In the genomic region with DNA sequence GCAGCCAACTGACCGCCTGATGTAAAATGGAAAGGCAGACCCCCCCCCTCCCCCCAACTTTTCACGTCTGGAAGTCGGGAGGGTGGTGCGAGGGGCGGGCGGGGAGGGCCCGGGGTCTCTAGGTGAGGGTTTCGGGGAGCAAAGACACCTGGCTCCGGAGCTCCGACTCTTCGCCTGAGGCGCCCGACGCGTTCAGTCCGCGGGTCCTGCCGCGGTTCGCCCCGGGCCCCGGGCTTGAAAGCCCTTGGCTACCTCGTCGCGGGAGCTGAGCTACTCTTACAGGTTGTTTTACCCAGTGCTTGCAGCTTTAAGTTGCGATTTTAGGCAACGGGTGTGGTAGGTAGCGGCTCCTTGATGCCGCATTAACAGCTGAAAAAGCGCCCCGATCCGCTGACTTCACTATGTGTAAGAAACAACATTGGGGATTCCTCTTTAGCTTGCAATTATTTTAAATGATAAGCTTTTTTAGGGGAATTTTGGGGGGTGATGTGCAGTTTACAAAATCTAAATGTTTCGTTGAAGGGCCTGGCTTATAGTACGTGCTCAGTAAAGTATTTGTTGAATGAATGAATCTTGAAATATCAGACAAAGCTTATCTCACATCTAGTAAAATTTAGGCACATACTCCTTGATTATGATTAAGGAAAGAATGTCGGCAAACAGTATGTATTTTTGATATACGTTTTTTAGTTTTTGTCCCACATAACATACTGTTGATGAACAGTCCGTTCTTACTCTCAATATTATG, we compare ENCODE assay signal across 8 cellular contexts. TPM values are rescaled to one million over a fixed set of nuclear protein-coding genes. Genes with fewer than 3 reads are reported as not detected.
DNase-seq lines count a peak whose midpoint lies in the region; ATAC-seq and TF ChIP-seq lines count a peak whose summit lies in the region.

No MANE protein-coding gene starts in this region.

- intact Hi-C loops in PC-3 (cut with micrococcal nuclease) = loop anchor here (2.0 to 5.0 kb wide), 3 partner anchors 14 to 153 kb away; no protein-coding TSS in a partner anchor

- H3K79me2 ChIP-seq in PC-3 (ENCODE audit: low read length) (peaks cover 52% of the 10 kb centered on the region), hepatocyte (peaks cover 53% of the 10 kb centered on the region)

- H3K27me3 ChIP-seq in PC-3 (ENCODE audit: low read length) (no peaks in the 10 kb centered on the region), adipocyte (replicated peaks; ENCODE audit: control insufficient read depth, insufficient read depth, low read length) (no peaks in the 10 kb centered on the region), hepatocyte (no peaks in the 10 kb centered on the region), rectal smooth muscle tissue (ENCODE audit: control insufficient read depth, insufficient read depth, low read length) (no peaks in the 10 kb centered on the region)

- H3K36me3 ChIP-seq in PC-3 (ENCODE audit: low read depth, low read length) = no peaks in the 10 kb centered on the region
- no peaks in the 10 kb centered on the region for H3K36me3 ChIP-seq in adipocyte (ENCODE audit: control insufficient read depth, insufficient read depth, low read length, severe bottlenecking)
- H3K36me3 ChIP-seq in hepatocyte (replicated peaks; ENCODE audit: insufficient read depth, low read depth) = no peaks in the 10 kb centered on the region
- H3K36me3 ChIP-seq in rectal smooth muscle tissue (ENCODE audit: control insufficient read depth, insufficient read depth, low read length) = peaks cover 2% of the 10 kb centered on the region

- H4K20me1 ChIP-seq in PC-3 (ENCODE audit: low read length) (peaks cover 4% of the 10 kb centered on the region; the same call in 1 of the 2 replicates), hepatocyte (ENCODE audit: insufficient read depth, poor library complexity, severe bottlenecking) (peaks cover 6% of the 10 kb centered on the region)

- TF ChIP-seq CTCF in PC-3 (conservative IDR thresholded peaks at IDR 0.05; ENCODE audit: low read depth, low read length) = no peak
- no peak for TF ChIP-seq CTCF in hepatocyte (IDR thresholded peaks at IDR 0.05; ENCODE audit: poor library complexity)

- DNase-seq in EH (ENCODE audit: low read depth) (peak; percentile 34), HEK293T (ENCODE audit: extremely low spot score) (peak; percentile 27), PC-3 (peak; percentile 24), adipocyte (ENCODE audit: low read depth) (peak; percentile 63), hepatocyte (ENCODE audit: low spot score) (peak; percentile 46), HPDE6-E6E7 (ENCODE audit: extremely low spot score) (no peak), NCI-H1930 (lab: John Stamatoyannopoulos, UW) (no peak)

- peak overlapping the region; percentile 80 for H3K9ac ChIP-seq in PC-3 (ENCODE audit: low read length)
- peak overlapping the region; percentile 97 for H3K9ac ChIP-seq in adipocyte (ENCODE audit: low read length)
- H3K9ac ChIP-seq in rectal smooth muscle tissue (ENCODE audit: low read length) = peak overlapping the region; percentile 95

- 5% methylated on average over 18 of the region's 37 CpGs for WGBS in hepatocyte (ENCODE audit: low lambda C conversion rate, missing lambda C conversion rate)

- H2AFZ ChIP-seq in PC-3 (ENCODE audit: low read length) (peak overlapping the region; percentile 86), hepatocyte (peak overlapping the region; percentile 94)

- ATAC-seq in PC-3 = peak; percentile 10

- H3K9me2 ChIP-seq in PC-3 (replicated peaks; ENCODE audit: low read length) (no peaks in the 10 kb centered on the region), hepatocyte (replicated peaks; ENCODE audit: insufficient read depth) (no peaks in the 10 kb centered on the region)

- H3K4me1 ChIP-seq in PC-3 (ENCODE audit: insufficient read depth, low read length) (peaks cover 13% of the 10 kb centered on the region), adipocyte (ENCODE audit: control insufficient read depth, insufficient read depth, low read length) (peaks cover 31% of the 10 kb centered on the region), hepatocyte (ENCODE audit: insufficient read depth) (peaks cover 3% of the 10 kb centered on the region), rectal smooth muscle tissue (ENCODE audit: control insufficient read depth, insufficient read depth, low read length) (peaks cover 8% of the 10 kb centered on the region)

- peak overlapping the region; percentile 95 for H3K4me3 ChIP-seq in PC-3 (ENCODE audit: low read length)
- H3K4me3 ChIP-seq in adipocyte (ENCODE audit: low read length) = peak overlapping the region; percentile 98
- H3K4me3 ChIP-seq in hepatocyte = peak overlapping the region; percentile 97
- H3K4me3 ChIP-seq in rectal smooth muscle tissue (ENCODE audit: low read length) = peak overlapping the region; percentile 100

- H3K4me2 ChIP-seq in PC-3 (ENCODE audit: low read length) (peak overlapping the region; percentile 91), hepatocyte (peak overlapping the region; percentile 77)

- CTCF ChIA-PET in HEK293T (lab: Yijun Ruan, JAX) = interaction anchor here (2.4 kb wide), 1 partner anchor 118 kb away, joined by 9 read pairs; no protein-coding TSS in a partner anchor
- CTCF ChIA-PET in PC-3 (lab: Charles Lee) = interaction anchor here (0.6 kb wide), 1 partner anchor 117 kb away, joined by 3 read pairs; no protein-coding TSS in a partner anchor

- TSS peak; percentile 61 for BruUV-seq in PC-3 (replicated peaks; lab: Mats Ljungman, UMichigan)

- no peaks in the 10 kb centered on the region for H3F3A ChIP-seq in PC-3 (ENCODE audit: low read length, unreplicated experiment)

- H3K9me3 ChIP-seq in PC-3 (ENCODE audit: low read length) (no peaks in the 10 kb centered on the region), adipocyte (ENCODE audit: control insufficient read depth, low read length) (no peaks in the 10 kb centered on the region), hepatocyte (ENCODE audit: low read depth) (no peaks in the 10 kb centered on the region)

- POLR2A ChIA-PET in HEK293T (lab: Yijun Ruan, JAX) (interaction anchor here (0.7 to 1.8 kb wide), 12 partner anchors 11 to 367 kb away, joined by 3 to 6 read pairs (median 4); a partner anchor contains a TSS), PC-3 (lab: Charles Lee; ENCODE audit: unreplicated experiment) (no interaction called here)

- no peak overlapping the region for H3K27ac ChIP-seq in PC-3 (ENCODE audit: low read length)
- peak overlapping the region; percentile 97 for H3K27ac ChIP-seq in hepatocyte
- peak overlapping the region; percentile 83 for H3K27ac ChIP-seq in rectal smooth muscle tissue (ENCODE audit: low read depth, low read length)

TF ChIP-seq in HEK293T, 16 proteins besides CTCF, POLR2A, EP300 and RAD21:
- no peak for TF ChIP-seq L3MBTL2 (conservative IDR thresholded peaks at IDR 0.05)
- TF ChIP-seq SP1 (IDR thresholded peaks at IDR 0.05) = no peak
- TF ChIP-seq LEF1 (IDR thresholded peaks at IDR 0.05; ENCODE audit: borderline replicate concordance) = no peak
- no peak for TF ChIP-seq ELF4 (IDR thresholded peaks at IDR 0.05)
- no peak for TF ChIP-seq TARDBP (IDR thresholded peaks at IDR 0.05)
- no peak for TF ChIP-seq FOXM1 (IDR thresholded peaks at IDR 0.05; ENCODE audit: borderline replicate concordance)
- no peak for TF ChIP-seq NFRKB (IDR thresholded peaks at IDR 0.05)
- no peak for TF ChIP-seq CTBP1 (IDR thresholded peaks at IDR 0.05; ENCODE audit: borderline replicate concordance)
- TF ChIP-seq HDGF (IDR thresholded peaks at IDR 0.05; ENCODE audit: borderline replicate concordance) = no peak
- no peak for TF ChIP-seq ZNF384 (IDR thresholded peaks at IDR 0.05)
- no peak for TF ChIP-seq SUZ12 (IDR thresholded peaks at IDR 0.05)
- no peak for TF ChIP-seq BHLHE40 (IDR thresholded peaks at IDR 0.05; ENCODE audit: borderline replicate concordance)
- TF ChIP-seq FOXK2 (IDR thresholded peaks at IDR 0.05) = no peak
- no peak for TF ChIP-seq FOXA1 (IDR thresholded peaks at IDR 0.05)
- no peak for TF ChIP-seq ARNT (IDR thresholded peaks at IDR 0.05)

RNA-seq across cellular contexts. Expression of a gene that starts 0.8 kb away (rescaled TPM):
- total RNA-seq in PC-3 (2014; rRNA removed) = 10.5 and 13.3 TPM in 2 replicates
- total RNA-seq in hepatocyte = 45.4 and 51.5 TPM in 2 replicates
- polyA plus RNA-seq in hepatocyte = 21.9 and 27.2 TPM in 2 replicates

Comparison
In these comparisons a context has a peak if more than half of its experiments do, and no peak if none do; other contexts are left out.
1. DNase-seq: peak in EH (single experiment), HEK293T (single experiment), PC-3 (single experiment), adipocyte (single experiment) and hepatocyte (single experiment); none in HPDE6-E6E7 (single experiment) and NCI-H1930 (0 of 2).
2. Peak in every context shown above with its lines, with median percentiles within 50 percentile points of each other: H3K4me3 ChIP-seq and H3K9ac ChIP-seq.